ENCODE assay signal across 20 cellular contexts in the genomic region with DNA sequence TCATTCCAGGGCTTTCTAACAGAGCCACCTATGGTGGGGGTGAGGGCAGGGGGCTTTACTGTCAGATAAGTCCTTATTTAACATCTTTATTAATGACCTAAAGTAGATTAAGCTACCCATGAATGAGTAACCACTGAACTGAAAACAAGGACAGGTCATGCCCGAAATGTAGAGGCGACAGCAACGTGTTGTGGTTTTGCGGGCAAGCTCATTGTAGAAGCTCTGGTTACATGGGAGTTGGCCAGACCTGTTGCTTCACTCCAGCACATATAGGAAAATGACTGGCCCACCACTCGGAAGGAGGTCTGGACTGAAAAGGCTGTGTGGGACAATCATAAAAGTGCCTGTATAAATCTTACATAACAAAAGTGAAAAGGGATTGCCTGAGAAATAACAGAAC.
"Had no signal": no experiment of that assay in that cellular context is flagged by ENCODE, and none has a peak within 500 bp of the region (broad histone marks: within the 10 kb centered on the region; RNA-seq: fewer than 3 reads in every experiment).

No MANE protein-coding gene starts in this region.

- H3K27me3 ChIP-seq: adrenal gland, ovary, stomach, testis, upper lobe of left lung had no signal

- H3K9me3 ChIP-seq: adrenal gland, gastrocnemius medialis, ovary, psoas muscle, right lobe of liver, testis had no signal

- DNase-seq: activated CD4-positive, alpha-beta T cell treated with anti-CD3 and anti-CD28 coated beads for 36 hours; activated CD4-positive, alpha-beta T cell treated with anti-CD3 and anti-CD28 coated beads, Interleukin-2, amount 50 U/mL, for 48 hours; activated gamma-delta T cell treated with Interleukin-2 at 50 U/mL for 16 hours; adrenal gland; cerebellar nuclear complex; cortex of kidney; gastrocnemius medialis; heart right ventricle; mesenchymal stem cell; naive thymus-derived CD8-positive, alpha-beta T cell; ovary; psoas muscle; right lobe of liver; stimulated activated CD4-positive, alpha-beta T cell treated with anti-CD3 and anti-CD28 coated beads, Interleukin-4, amount 100 ng/mL, for 24 hours; stomach; testis; upper lobe of left lung had no signal

- H3K4me1 ChIP-seq: adrenal gland, gastrocnemius medialis, heart right ventricle, psoas muscle, right lobe of liver, stomach, testis, upper lobe of left lung had no signal

- H3K27ac ChIP-seq: adrenal gland, gastrocnemius medialis, heart right ventricle, ovary, psoas muscle, right lobe of liver, stomach, testis, upper lobe of left lung had no signal

- H3K36me3 ChIP-seq: adrenal gland, gastrocnemius medialis, heart right ventricle, ovary, right lobe of liver, stomach, upper lobe of left lung had no signal

- ATAC-seq: activated CD4-positive, alpha-beta T cell treated with anti-CD3 and anti-CD28 coated beads for 36 hours; activated naive CD4-positive, alpha-beta T cell treated with anti-CD3 and anti-CD28 coated beads, Interleukin-2, amount 50 U/mL, for 72 hours; gastrocnemius medialis; heart right ventricle; naive thymus-derived CD8-positive, alpha-beta T cell; psoas muscle; right lobe of liver; stimulated activated effector memory CD8-positive, alpha-beta T cell treated with anti-CD3 and anti-CD28 coated beads, Interleukin-12 subunit alpha, Interleukin-12 subunit beta, amount 100 ng/mL, for 72 hours; WTC11 had no signal

- H3K4me3 ChIP-seq: adrenal gland, gastrocnemius medialis, heart right ventricle, ovary, psoas muscle, right lobe of liver, stomach, testis, upper lobe of left lung had no signal
